8 cellular contexts compared by ENCODE assay signal in the genomic region with DNA sequence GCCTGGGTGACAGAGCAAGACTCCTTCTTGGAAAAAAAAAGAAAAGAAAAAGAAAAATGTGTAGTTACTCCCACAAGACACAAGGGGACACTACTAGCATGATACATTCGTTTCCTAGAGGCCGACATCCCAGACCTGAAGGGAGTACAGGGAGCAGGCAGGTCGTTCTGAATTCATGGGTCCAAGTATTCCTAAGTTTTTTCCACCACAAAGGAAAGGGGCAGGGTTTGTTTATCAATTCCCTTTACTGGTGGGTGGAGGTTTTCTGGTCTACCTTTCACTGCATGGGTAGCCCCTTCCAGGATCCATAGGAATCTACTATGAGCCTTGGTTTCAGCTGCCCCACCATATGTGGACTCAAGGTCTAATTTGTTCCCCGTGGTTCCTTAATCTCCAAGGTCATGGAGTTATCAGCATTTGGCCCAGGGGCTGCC. TPM values are rescaled to one million over a fixed set of nuclear protein-coding genes. Genes with fewer than 3 reads are reported as not detected.
A peak's percentile ranks its signal among the peaks of the same experiment; 100 is the strongest.
DNase-seq lines count a peak whose midpoint lies in the region; FAIRE-seq and TF ChIP-seq lines count a peak whose summit lies in the region.

No MANE protein-coding gene starts in this region.

- no peak overlapping the region for H2BK15ac ChIP-seq in H1 (ENCODE audit: low read length)

- H3K56ac ChIP-seq in H1 (replicated peaks; ENCODE audit: insufficient read length, low read depth, low read length): no peak overlapping the region

- no peak overlapping the region for H2AK5ac ChIP-seq in H1 (ENCODE audit: low read depth, low read length)

- WGBS in H1 (ENCODE audit: extremely low coverage in 1 of 2, insufficient coverage in 1 of 2, insufficient read length in 1 of 2, insufficient replicate concordance in 2 of 2, low coverage in 1 of 2, low lambda C conversion rate in 2 of 2, missing lambda C conversion rate in 1 of 2), 2 experiments: 31% methylated on average over 4 of the region's 4 CpGs; no CpG with 5 or more reads in 1 of the 2 experiments
- WGBS in mesodermal cell (ENCODE audit: insufficient coverage in 2 of 2), 2 experiments: 31% methylated on average over 3 of the region's 4 CpGs; no CpG with 5 or more reads in 1 of the 2 experiments

- H3K9me3 ChIP-seq in H1 (ENCODE audit: insufficient read depth in 2 of 2, low read depth in 1 of 2, low read length in 1 of 2) (no peaks in the 10 kb centered on the region), mesodermal cell (ENCODE audit: control insufficient read depth, low read length) (no peaks in the 10 kb centered on the region), vagina (no peaks in the 10 kb centered on the region)

- H3K27ac ChIP-seq in H1 (ENCODE audit: low read depth, low read length) (no peak overlapping the region), mesodermal cell (ENCODE audit: low read depth, low read length, severe bottlenecking) (peak overlapping the region; percentile 66), vagina (no peak overlapping the region)

- no peak overlapping the region for H3K4me3 ChIP-seq in H1 (ENCODE audit: extremely low read depth in 1 of 4, insufficient read depth in 2 of 4, low read depth in 3 of 4, low read length in 4 of 4)
- no peak overlapping the region for H3K4me3 ChIP-seq in mesodermal cell (ENCODE audit: extremely low read depth, insufficient read depth, low read length, poor library complexity, severe bottlenecking)
- H3K4me3 ChIP-seq in vagina: no peak overlapping the region

- TF ChIP-seq EP300 in H1 (IDR thresholded peaks at IDR 0.05; ENCODE audit: borderline replicate concordance in 1 of 2, low read depth in 2 of 2, low read length in 2 of 2): no peak

- CTCF ChIA-PET in H1 (lab: Charles Lee; ENCODE audit: partially characterized antibody): interaction anchor here (0.7 to 3.3 kb wide), 14 partner anchors 8 to 222 kb away, joined by 3 to 25 read pairs (median 5); no protein-coding TSS in a partner anchor

- H2BK20ac ChIP-seq in H1 (ENCODE audit: low read length): no peak overlapping the region

- H3K4me2 ChIP-seq in H1 (ENCODE audit: insufficient read depth in 1 of 2, low read depth in 2 of 2, low read length in 2 of 2): no peak overlapping the region

- H4K91ac ChIP-seq in H1 (replicated peaks; ENCODE audit: insufficient read length, low read length): no peak overlapping the region

- intact Hi-C loops in vagina (cut with DNase I): no loop called here

- H3K27me3 ChIP-seq in H1 (replicated peaks in 1 of 4; ENCODE audit: control insufficient read depth in 3 of 4, extremely low read depth in 1 of 4, insufficient read depth in 3 of 4, low read length in 3 of 4): no peaks in the 10 kb centered on the region
- H3K27me3 ChIP-seq in vagina: no peaks in the 10 kb centered on the region

- H2BK120ac ChIP-seq in H1 (replicated peaks; ENCODE audit: low read depth, low read length): no peak overlapping the region

- no peak overlapping the region for H4K8ac ChIP-seq in H1 (ENCODE audit: extremely low read depth, insufficient read depth, low read length)

- H3K36me3 ChIP-seq in H1 (ENCODE audit: control insufficient read depth in 2 of 4, insufficient read depth in 4 of 4, low read length in 3 of 4): no peaks in the 10 kb centered on the region
- no peaks in the 10 kb centered on the region for H3K36me3 ChIP-seq in mesodermal cell (ENCODE audit: control insufficient read depth, insufficient read depth, low read length)
- H3K36me3 ChIP-seq in vagina: no peaks in the 10 kb centered on the region

- H2BK5ac ChIP-seq in H1 (ENCODE audit: low read depth, low read length): no peak overlapping the region

- H3K23ac ChIP-seq in H1 (ENCODE audit: insufficient read length): no peak overlapping the region

- TF ChIP-seq RAD21 in H1 (IDR thresholded peaks at IDR 0.05 in 1 of 2, conservative IDR thresholded peaks at IDR 0.05 in 1 of 2; ENCODE audit: low read depth in 2 of 2, low read length in 2 of 2): peak; percentile 87 to 92

- peak overlapping the region; percentile 94 for H2AFZ ChIP-seq in H1 (ENCODE audit: low read length)

- DNase-seq in 8988T: peak; percentile 82
- peak; percentile 61 for DNase-seq in GM04504 (ENCODE audit: low read depth)
- DNase-seq in NCI-H1105 treated with DMSO at 0.1 percent for 48 hours (lab: John Stamatoyannopoulos, UW): peak; percentile 83
- peak; percentile 15 for DNase-seq in SIG-M5 (lab: John Stamatoyannopoulos, UW)
- DNase-seq in H1 (ENCODE audit: low read depth in 1 of 2, low spot score in 2 of 2): no peak
- no peak for DNase-seq in vagina (ENCODE audit: extremely low spot score in 2 of 2)
- DNase-seq in GOT3 (lab: John Stamatoyannopoulos, UW): no peak

- TF ChIP-seq CTCF in H1 (IDR thresholded peaks at IDR 0.05; ENCODE audit: control extremely low read depth in 1 of 3, insufficient read depth in 1 of 3, low read depth in 1 of 3, low read length in 3 of 3): peak in 2 of 3 experiments; percentile 71 to 77; a peak in 3 of 4 replicates
- peak in 2 of 3 experiments; percentile 71 to 76 for TF ChIP-seq CTCF in vagina (IDR thresholded peaks at IDR 0.05)

- no peak overlapping the region for H3K18ac ChIP-seq in H1 (ENCODE audit: extremely low read depth, low read length)

- H3K23me2 ChIP-seq in H1 (ENCODE audit: low read depth, low read length): no peaks in the 10 kb centered on the region

- H3K79me1 ChIP-seq in H1 (ENCODE audit: low read depth, low read length): no peaks in the 10 kb centered on the region

- TF ChIP-seq POLR2A in H1 (IDR thresholded peaks at IDR 0.05; ENCODE audit: control extremely low read depth in 1 of 2, low read depth in 2 of 2, low read length in 2 of 2) (no peak), vagina (IDR thresholded peaks at IDR 0.05) (no peak)

- H3K79me2 ChIP-seq in H1 (ENCODE audit: control insufficient read depth in 1 of 2, insufficient read depth in 2 of 2, low read length in 2 of 2): no peaks in the 10 kb centered on the region

- POLR2A ChIA-PET in H1 (lab: Charles Lee; ENCODE audit: partially characterized antibody): no interaction called here

- peaks cover 0 to 4% (median 0%) of the 10 kb centered on the region in 4 experiments; a peak in 2 of 7 replicates for H3K4me1 ChIP-seq in H1 (replicated peaks in 1 of 4; ENCODE audit: control insufficient read depth in 3 of 4, insufficient read depth in 4 of 4, low read length in 3 of 4)
- peaks cover 21% of the 10 kb centered on the region for H3K4me1 ChIP-seq in mesodermal cell (ENCODE audit: control insufficient read depth, insufficient read depth, low read length, poor library complexity, severe bottlenecking)
- peaks cover 10% of the 10 kb centered on the region for H3K4me1 ChIP-seq in vagina

- no peaks in the 10 kb centered on the region for H4K20me1 ChIP-seq in H1 (replicated peaks in 1 of 2; ENCODE audit: control insufficient read depth in 1 of 2, insufficient read depth in 2 of 2, low read length in 2 of 2)

- H4K5ac ChIP-seq in H1 (ENCODE audit: insufficient read length, low read depth, low read length): no peak overlapping the region

- no peak overlapping the region for H3K14ac ChIP-seq in H1 (ENCODE audit: insufficient read length)

- H2BK12ac ChIP-seq in H1 (ENCODE audit: low read depth, low read length): no peak overlapping the region

- no peak overlapping the region for H3K9ac ChIP-seq in H1 (replicated peaks in 1 of 4; ENCODE audit: extremely low read depth in 1 of 4, low read depth in 3 of 4, low read length in 3 of 4)

- FAIRE-seq in H1 (lab: Jason Lieb, UNC): no peak

- no peak overlapping the region for H3K4ac ChIP-seq in H1 (replicated peaks; ENCODE audit: insufficient read length, low read depth, low read length)

RNA-seq across cellular contexts. Expression of a gene that starts 11.8 kb away (rescaled TPM):
- total RNA-seq in H1 (2021; fragmentation: NEBNext Ultra II Directional; extraction: Animal tissue kit (Norgen Biotek cat#: 25700)): 0.88 and 1.3 TPM in 2 replicates
- polyA plus RNA-seq in H1 (2011; rRNA removed): 1.1 TPM in 2 replicates
- polyA plus RNA-seq in H1 (2011; cell fraction: cytosol; rRNA removed): 1.3 TPM
- 1.4 TPM for polyA plus RNA-seq in H1 (2011; cell fraction: nucleus; rRNA removed)
- 0.97 to 1.5 TPM (median 1.1 TPM) in 4 replicates for polyA plus RNA-seq in H1 (2012, experiment 1 of 2)
- 1.4 TPM for polyA plus RNA-seq in H1 (2012, experiment 2 of 2)
- 1.1 TPM for polyA plus RNA-seq in H1 (2013, experiment 1 of 2)
- 1.2 TPM for polyA plus RNA-seq in H1 (2013, experiment 2 of 2)
- polyA minus RNA-seq in H1 (2011; rRNA and poly(A)+ RNA removed): 0.61 and 0.88 TPM in 2 replicates
- polyA minus RNA-seq in H1 (2011; cell fraction: cytosol; rRNA and poly(A)+ RNA removed): 1.2 TPM
- 2.3 TPM for polyA minus RNA-seq in H1 (2011; cell fraction: nucleus; rRNA and poly(A)+ RNA removed)
- 0.81 TPM for polyA plus RNA-seq in mesodermal cell (2013, experiment 1 of 2)
- 0.40 TPM for polyA plus RNA-seq in mesodermal cell (2013, experiment 2 of 2)
- not detected for total RNA-seq in vagina

RNA-seq across cellular contexts. Expression of a gene that starts 16.1 kb away (rescaled TPM):
- total RNA-seq in H1 (2021; fragmentation: NEBNext Ultra II Directional; extraction: Animal tissue kit (Norgen Biotek cat#: 25700)): 0.54 and 0.61 TPM in 2 replicates
- polyA plus RNA-seq in H1 (2011; rRNA removed): 0.59 and 0.97 TPM in 2 replicates
- polyA plus RNA-seq in H1 (2011; cell fraction: cytosol; rRNA removed): 0.76 TPM
- polyA plus RNA-seq in H1 (2011; cell fraction: nucleus; rRNA removed): 3.3 TPM
- polyA plus RNA-seq in H1 (2012, experiment 1 of 2): 0.67 to 1.3 TPM (median 1.0 TPM) in 4 replicates
- polyA plus RNA-seq in H1 (2012, experiment 2 of 2): 0.37 TPM
- 0.95 TPM for polyA plus RNA-seq in H1 (2013, experiment 1 of 2)
- 1.1 TPM for polyA plus RNA-seq in H1 (2013, experiment 2 of 2)
- 0.20 and 0.28 TPM in 2 replicates for polyA minus RNA-seq in H1 (2011; rRNA and poly(A)+ RNA removed)
- polyA minus RNA-seq in H1 (2011; cell fraction: cytosol; rRNA and poly(A)+ RNA removed): not detected
- polyA minus RNA-seq in H1 (2011; cell fraction: nucleus; rRNA and poly(A)+ RNA removed): 0.30 TPM
- 2.9 TPM for polyA plus RNA-seq in mesodermal cell (2013, experiment 1 of 2)
- 2.6 TPM for polyA plus RNA-seq in mesodermal cell (2013, experiment 2 of 2)
- 2.2 TPM for total RNA-seq in vagina

RNA-seq across cellular contexts. Expression of a gene that starts 20.1 kb away (rescaled TPM):
- total RNA-seq in H1 (2021; fragmentation: NEBNext Ultra II Directional; extraction: Animal tissue kit (Norgen Biotek cat#: 25700)): 16.7 and 19.2 TPM in 2 replicates
- 15.0 and 23.4 TPM in 2 replicates for polyA plus RNA-seq in H1 (2011; rRNA removed)
- polyA plus RNA-seq in H1 (2011; cell fraction: cytosol; rRNA removed): 14.8 TPM
- polyA plus RNA-seq in H1 (2011; cell fraction: nucleus; rRNA removed): 26.9 TPM
- polyA plus RNA-seq in H1 (2012, experiment 1 of 2): 8.5 to 12.7 TPM (median 10.9 TPM) in 4 replicates
- 10.7 TPM for polyA plus RNA-seq in H1 (2012, experiment 2 of 2)
- polyA plus RNA-seq in H1 (2013, experiment 1 of 2): 8.6 TPM
- 7.7 TPM for polyA plus RNA-seq in H1 (2013, experiment 2 of 2)
- polyA minus RNA-seq in H1 (2011; rRNA and poly(A)+ RNA removed): 9.5 and 15.1 TPM in 2 replicates
- 12.3 TPM for polyA minus RNA-seq in H1 (2011; cell fraction: cytosol; rRNA and poly(A)+ RNA removed)
- 14.0 TPM for polyA minus RNA-seq in H1 (2011; cell fraction: nucleus; rRNA and poly(A)+ RNA removed)
- polyA plus RNA-seq in mesodermal cell (2013, experiment 1 of 2): 58.2 TPM
- polyA plus RNA-seq in mesodermal cell (2013, experiment 2 of 2): 48.4 TPM
- total RNA-seq in vagina: 53.3 TPM

RNA-seq across cellular contexts. Expression of a gene that starts 32.7 kb away (rescaled TPM):
- total RNA-seq in H1 (2021; fragmentation: NEBNext Ultra II Directional; extraction: Animal tissue kit (Norgen Biotek cat#: 25700)): 67.2 and 79.2 TPM in 2 replicates
- 53.6 and 88.1 TPM in 2 replicates for polyA plus RNA-seq in H1 (2011; rRNA removed)
- 54.2 TPM for polyA plus RNA-seq in H1 (2011; cell fraction: cytosol; rRNA removed)
- polyA plus RNA-seq in H1 (2011; cell fraction: nucleus; rRNA removed): 92.9 TPM
- polyA plus RNA-seq in H1 (2012, experiment 1 of 2): 54.9 to 59.5 TPM (median 58.3 TPM) in 4 replicates
- 59.4 TPM for polyA plus RNA-seq in H1 (2012, experiment 2 of 2)
- 59.5 TPM for polyA plus RNA-seq in H1 (2013, experiment 1 of 2)
- polyA plus RNA-seq in H1 (2013, experiment 2 of 2): 55.5 TPM
- polyA minus RNA-seq in H1 (2011; rRNA and poly(A)+ RNA removed): 39.9 and 69.2 TPM in 2 replicates
- polyA minus RNA-seq in H1 (2011; cell fraction: cytosol; rRNA and poly(A)+ RNA removed): 31.1 TPM
- polyA minus RNA-seq in H1 (2011; cell fraction: nucleus; rRNA and poly(A)+ RNA removed): 38.0 TPM
- polyA plus RNA-seq in mesodermal cell (2013, experiment 1 of 2): 81.1 TPM
- 73.7 TPM for polyA plus RNA-seq in mesodermal cell (2013, experiment 2 of 2)
- 33.1 TPM for total RNA-seq in vagina

RNA-seq across cellular contexts. Expression of a gene that starts 51.7 kb away (rescaled TPM):
- 11.7 and 11.8 TPM in 2 replicates for total RNA-seq in H1 (2021; fragmentation: NEBNext Ultra II Directional; extraction: Animal tissue kit (Norgen Biotek cat#: 25700))
- 13.3 and 19.4 TPM in 2 replicates for polyA plus RNA-seq in H1 (2011; rRNA removed)
- 4.6 TPM for polyA plus RNA-seq in H1 (2011; cell fraction: cytosol; rRNA removed)
- polyA plus RNA-seq in H1 (2011; cell fraction: nucleus; rRNA removed): 14.3 TPM
- polyA plus RNA-seq in H1 (2012, experiment 1 of 2): 10.0 to 13.0 TPM (median 12.5 TPM) in 4 replicates
- 11.2 TPM for polyA plus RNA-seq in H1 (2012, experiment 2 of 2)
- 11.6 TPM for polyA plus RNA-seq in H1 (2013, experiment 1 of 2)
- 13.0 TPM for polyA plus RNA-seq in H1 (2013, experiment 2 of 2)
- polyA minus RNA-seq in H1 (2011; rRNA and poly(A)+ RNA removed): 5.2 and 18.4 TPM in 2 replicates
- polyA minus RNA-seq in H1 (2011; cell fraction: cytosol; rRNA and poly(A)+ RNA removed): 5.3 TPM
- polyA minus RNA-seq in H1 (2011; cell fraction: nucleus; rRNA and poly(A)+ RNA removed): 21.8 TPM
- polyA plus RNA-seq in mesodermal cell (2013, experiment 1 of 2): 14.7 TPM
- polyA plus RNA-seq in mesodermal cell (2013, experiment 2 of 2): 8.1 TPM
- 27.7 TPM for total RNA-seq in vagina

Comparison
In these comparisons a context has a peak if more than half of its experiments do, and no peak if none do; other contexts are left out.
1. DNase-seq: peak in 8988T (single experiment), GM04504 (single experiment), NCI-H1105 treated with DMSO at 0.1 percent for 48 hours (single experiment) and SIG-M5 (single experiment); none in H1 (0 of 2), vagina (0 of 2) and GOT3 (single experiment).